32 cellular contexts compared by ENCODE assay signal in the genomic region with DNA sequence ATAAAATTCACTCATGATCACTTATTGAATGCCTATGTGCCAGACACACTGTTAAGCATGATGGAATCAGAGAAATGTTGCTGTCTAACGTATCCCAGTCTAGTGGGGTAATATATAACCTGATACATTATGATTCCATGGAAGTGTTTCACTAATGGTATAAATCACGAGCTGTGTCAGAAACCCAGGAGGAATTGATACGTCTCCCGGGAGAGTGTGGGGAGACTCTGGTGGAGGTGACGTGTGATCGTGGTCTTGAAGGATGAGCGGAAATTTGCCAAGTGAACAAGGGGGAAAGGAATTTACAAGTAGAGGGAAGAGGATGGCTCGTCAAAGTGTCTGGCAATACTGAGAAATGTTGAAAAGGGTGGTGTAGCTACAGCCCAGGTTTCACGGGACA. TPM values are rescaled to one million over a fixed set of nuclear protein-coding genes. Genes with fewer than 3 reads are reported as not detected.
DNase-seq lines count a peak whose midpoint lies in the region; ATAC-seq, FAIRE-seq and TF ChIP-seq lines count a peak whose summit lies in the region.
"Had no signal": no experiment of that assay in that cellular context is flagged by ENCODE, and none has a peak within 500 bp of the region (broad histone marks: within the 10 kb centered on the region; RNA-seq: fewer than 3 reads in every experiment).

No MANE protein-coding gene starts in this region.

- intact Hi-C loops in activated naive CD4-positive, alpha-beta T cell treated with anti-CD3 and anti-CD28 coated beads for 36 hours (cut with micrococcal nuclease): no loop called here

- DNase-seq in activated naive CD4-positive, alpha-beta T cell treated with anti-CD3 and anti-CD28 coated beads for 36 hours: no peak
- DNase-seq in astrocyte (ENCODE audit: low read depth) (peak; percentile 70), NCI-H1048 (lab: John Stamatoyannopoulos, UW) (no peak)
- DNase-seq in stimulated activated CD4-positive, alpha-beta T cell treated with anti-CD3 and anti-CD28 coated beads, Interleukin-4, amount 100 ng/mL, for 24 hours: no peak
- no peak for DNase-seq in activated CD4-positive, alpha-beta T cell treated with anti-CD3 and anti-CD28 coated beads, Interleukin-2, amount 50 U/mL, for 48 hours
- DNase-seq: activated CD4-positive, alpha-beta T cell treated with anti-CD3 and anti-CD28 coated beads for 4 hours; CD4-positive, alpha-beta T cell; DMS 273 treated with DMSO at 0.1 percent for 48 hours; hippocampal formation; KG1; left colon; mammary epithelial cell; MG63; NCI-H1930; NCI-H2227 treated with DMSO at 0.1 percent for 48 hours; NCI-H526 treated with DMSO at 0.1 percent for 48 hours; PC-9; transverse colon had no signal

- no peaks in the 10 kb centered on the region for H3K9me3 ChIP-seq in astrocyte (ENCODE audit: insufficient read depth, low read depth, low read length)
- H3K9me3 ChIP-seq: MG63, right atrium auricular region, transverse colon had no signal

- no peak overlapping the region for H3K4me3 ChIP-seq in astrocyte (ENCODE audit: insufficient read depth, low read depth, low read length)
- H3K4me3 ChIP-seq: GM12878, MG63, PC-9, right atrium auricular region, transverse colon had no signal

- ATAC-seq in HG02798 (IDR thresholded peaks at IDR 0.05; ENCODE audit: poor library complexity, unreplicated experiment): no peak
- ATAC-seq: GM12878, left colon, Right ventricle myocardium inferior had no signal

- no peaks in the 10 kb centered on the region for H3K36me3 Mint-ChIP-seq in activated naive CD4-positive, alpha-beta T cell treated with anti-CD3 and anti-CD28 coated beads, Interleukin-2, amount 50 U/mL, for 24 hours
- no peaks in the 10 kb centered on the region for H3K36me3 Mint-ChIP-seq in activated naive CD4-positive, alpha-beta T cell treated with anti-CD3 and anti-CD28 coated beads for 36 hours (ENCODE audit: low read depth)
- H3K36me3 Mint-ChIP-seq in astrocyte (ENCODE audit: low read depth, unreplicated experiment) (no peaks in the 10 kb centered on the region), nephron (ENCODE audit: low read depth) (no peaks in the 10 kb centered on the region)

- peak overlapping the region; percentile 36 for H3K27ac Mint-ChIP-seq in activated naive CD4-positive, alpha-beta T cell treated with anti-CD3 and anti-CD28 coated beads, Interleukin-2, amount 50 U/mL, for 24 hours
- H3K27ac Mint-ChIP-seq in activated naive CD4-positive, alpha-beta T cell treated with anti-CD3 and anti-CD28 coated beads for 36 hours: no peak overlapping the region
- H3K27ac Mint-ChIP-seq in astrocyte (ENCODE audit: unreplicated experiment) (no peak overlapping the region), nephron (peak overlapping the region; percentile 58 to 85 (median 77))
- H3K27ac Mint-ChIP-seq: activated naive CD8-positive, alpha-beta T cell; CD4-positive, alpha-beta T cell had no signal

- H3K27me3 ChIP-seq in astrocyte (ENCODE audit: insufficient read depth, low read length): no peaks in the 10 kb centered on the region
- H3K27me3 ChIP-seq: MG63, right atrium auricular region, transverse colon had no signal

- FAIRE-seq in astrocyte (lab: Jason Lieb, UNC): no peak
- FAIRE-seq: bronchial epithelial cell, endothelial cell of umbilical vein, GM12878, H54 had no signal

- no peak overlapping the region for H3K9ac ChIP-seq in astrocyte (ENCODE audit: low read length)
- H3K9ac ChIP-seq: parathyroid adenoma had no signal

- H4K20me1 ChIP-seq in astrocyte (ENCODE audit: insufficient read depth, low read length): no peaks in the 10 kb centered on the region

- TF ChIP-seq CTCF in astrocyte (IDR thresholded peaks at IDR 0.05; ENCODE audit: insufficient read depth, low read depth, low read length) (no peak), nephron (IDR thresholded peaks at IDR 0.05; ENCODE audit: unreplicated experiment in 3 of 3) (no peak)

- H3K4me1 Mint-ChIP-seq in activated naive CD4-positive, alpha-beta T cell treated with anti-CD3 and anti-CD28 coated beads, Interleukin-2, amount 50 U/mL, for 24 hours: peaks cover 15% of the 10 kb centered on the region
- H3K4me1 Mint-ChIP-seq in activated naive CD4-positive, alpha-beta T cell treated with anti-CD3 and anti-CD28 coated beads for 36 hours (ENCODE audit: low read depth): peaks cover 6% of the 10 kb centered on the region
- no peaks in the 10 kb centered on the region for H3K4me1 Mint-ChIP-seq in astrocyte (ENCODE audit: low read depth, unreplicated experiment)
- H3K4me1 Mint-ChIP-seq in nephron: peaks cover 47% of the 10 kb centered on the region

- CTCF ChIA-PET in activated naive CD4-positive, alpha-beta T cell treated with anti-CD3 and anti-CD28 coated beads for 36 hours (lab: Charles Lee): interaction anchor here (0.8 to 1.5 kb wide), 3 partner anchors 288 to 742 kb away, joined by 3 read pairs; no protein-coding TSS in a partner anchor

- no peak overlapping the region for H3K4me2 ChIP-seq in astrocyte (ENCODE audit: low read length)
- H3K4me2 ChIP-seq: PC-9 had no signal

- no peak overlapping the region for H3K27ac ChIP-seq in astrocyte (ENCODE audit: low read depth, low read length)
- H3K27ac ChIP-seq: HL-60, parathyroid adenoma, PC-9, right atrium auricular region, transverse colon, VCaP had no signal

- H2AFZ ChIP-seq in astrocyte (ENCODE audit: low read depth, low read length): no peak overlapping the region
- H2AFZ ChIP-seq: parathyroid adenoma, PC-9 had no signal

- H3K36me3 ChIP-seq in astrocyte (ENCODE audit: insufficient read depth, low read length): no peaks in the 10 kb centered on the region
- H3K36me3 ChIP-seq: MG63, right atrium auricular region, transverse colon had no signal

- no peaks in the 10 kb centered on the region for H3K27me3 Mint-ChIP-seq in activated naive CD4-positive, alpha-beta T cell treated with anti-CD3 and anti-CD28 coated beads, Interleukin-2, amount 50 U/mL, for 24 hours
- H3K27me3 Mint-ChIP-seq in activated naive CD4-positive, alpha-beta T cell treated with anti-CD3 and anti-CD28 coated beads for 36 hours (ENCODE audit: low read depth): no peaks in the 10 kb centered on the region
- H3K27me3 Mint-ChIP-seq in astrocyte (ENCODE audit: low read depth, unreplicated experiment) (no peaks in the 10 kb centered on the region), nephron (ENCODE audit: low read depth) (no peaks in the 10 kb centered on the region)
- H3K27me3 Mint-ChIP-seq: CD4-positive, alpha-beta T cell had no signal

- no peak overlapping the region for H3K4me3 Mint-ChIP-seq in activated naive CD4-positive, alpha-beta T cell treated with anti-CD3 and anti-CD28 coated beads, Interleukin-2, amount 50 U/mL, for 24 hours
- H3K4me3 Mint-ChIP-seq in activated naive CD4-positive, alpha-beta T cell treated with anti-CD3 and anti-CD28 coated beads for 36 hours: no peak overlapping the region
- H3K4me3 Mint-ChIP-seq in astrocyte (ENCODE audit: unreplicated experiment) (no peak overlapping the region), nephron (no peak overlapping the region)
- H3K4me3 Mint-ChIP-seq: activated naive CD8-positive, alpha-beta T cell; CD4-positive, alpha-beta T cell; neural crest cell had no signal

- H3K4me1 ChIP-seq in astrocyte (ENCODE audit: insufficient read depth, low read length): peaks cover 11% of the 10 kb centered on the region

- no peaks in the 10 kb centered on the region for H3K9me3 Mint-ChIP-seq in activated naive CD4-positive, alpha-beta T cell treated with anti-CD3 and anti-CD28 coated beads, Interleukin-2, amount 50 U/mL, for 24 hours
- H3K9me3 Mint-ChIP-seq in activated naive CD4-positive, alpha-beta T cell treated with anti-CD3 and anti-CD28 coated beads for 36 hours: no peaks in the 10 kb centered on the region
- peaks cover 9% of the 10 kb centered on the region for H3K9me3 Mint-ChIP-seq in astrocyte (ENCODE audit: unreplicated experiment)
- H3K9me3 Mint-ChIP-seq in nephron: peaks cover 5% of the 10 kb centered on the region
- H3K9me3 Mint-ChIP-seq: CD4-positive, alpha-beta T cell had no signal

- H3K79me2 ChIP-seq in astrocyte (ENCODE audit: insufficient read depth, low read length): no peaks in the 10 kb centered on the region
- H3K79me2 ChIP-seq: parathyroid adenoma had no signal

RNA-seq across cellular contexts. Expression of a gene that starts 26.4 kb away (rescaled TPM):
- total RNA-seq in activated naive CD4-positive, alpha-beta T cell treated with anti-CD3 and anti-CD28 coated beads for 36 hours: 1 to 10 TPM; 3.5 TPM
- total RNA-seq in astrocyte: 2.5 and 2.9 TPM in 2 replicates

RNA-seq across cellular contexts. Expression of a gene that starts 33.3 kb away (rescaled TPM):
- total RNA-seq in activated naive CD4-positive, alpha-beta T cell treated with anti-CD3 and anti-CD28 coated beads for 36 hours: 10 to 100 TPM; 31.2 to 35.6 TPM
- 8.1 and 10.4 TPM in 2 replicates for total RNA-seq in astrocyte

RNA-seq across cellular contexts. Expression of a gene that starts 56.8 kb away (rescaled TPM):
- 1 to 10 TPM; 3.9 to 4.1 TPM for total RNA-seq in activated naive CD4-positive, alpha-beta T cell treated with anti-CD3 and anti-CD28 coated beads for 36 hours
- 40.9 and 45.8 TPM in 2 replicates for total RNA-seq in astrocyte

Comparison
In these comparisons a context has a peak if more than half of its experiments do, and no peak if none do; other contexts are left out.
1. H3K27ac Mint-ChIP-seq: peak in activated naive CD4-positive, alpha-beta T cell treated with anti-CD3 and anti-CD28 coated beads, Interleukin-2, amount 50 U/mL, for 24 hours (single experiment) and nephron (3 of 3); none in activated naive CD4-positive, alpha-beta T cell treated with anti-CD3 and anti-CD28 coated beads for 36 hours (single experiment) and astrocyte (single experiment).